Comparison of ENCODE assay signal across 18 cellular contexts in genomic region chr11:17403977-17404759, GRCh38. TPM values are rescaled to one million over a fixed set of nuclear protein-coding genes. Genes with fewer than 3 reads are reported as not detected.
DNase-seq lines count a peak whose midpoint lies in the region; ATAC-seq and TF ChIP-seq lines count a peak whose summit lies in the region.
"Had no signal": no experiment of that assay in that cellular context is flagged by ENCODE, and none has a peak within 500 bp of the region (broad histone marks: within the 10 kb centered on the region; RNA-seq: fewer than 3 reads in every experiment).

No MANE protein-coding gene starts in this region.

- no peak overlapping the region for H3K14ac ChIP-seq in trophoblast cell (ENCODE audit: low read length)

- H3K4me1 Mint-ChIP-seq in glutamatergic neuron (ENCODE audit: low read depth, unreplicated experiment) = peaks cover 13% of the 10 kb centered on the region
- H3K4me1 Mint-ChIP-seq in stimulated activated memory B cell treated with anti-CD40 and anti-IgM and Interleukin-4, amounts not matched to agents 10 μg/mL and 1 μg/mL and 100 μg/mL, for 72 hours = peaks cover 54% of the 10 kb centered on the region
- no peaks in the 10 kb centered on the region for H3K4me1 Mint-ChIP-seq in WTC11
- H3K4me1 Mint-ChIP-seq: CD4-positive, CD25-positive, alpha-beta regulatory T cell had no signal

- H3K4me2 ChIP-seq in trophoblast cell (ENCODE audit: low read length) = no peak overlapping the region

- POLR2A ChIA-PET in WTC11 (lab: Charles Lee) = no interaction called here

- H3K79me1 ChIP-seq in trophoblast cell (ENCODE audit: low read length) = no peaks in the 10 kb centered on the region

- no peak for ATAC-seq in stimulated activated memory B cell treated with anti-CD40 and anti-IgM and Interleukin-4, amounts not matched to agents 10 μg/mL and 1 μg/mL and 100 μg/mL, for 72 hours
- no peak for ATAC-seq in HG03460 (IDR thresholded peaks at IDR 0.05; ENCODE audit: unreplicated experiment)
- ATAC-seq in WTC11 = no peak
- ATAC-seq: body of pancreas, PC-3 had no signal

- H3K9me3 Mint-ChIP-seq in glutamatergic neuron (ENCODE audit: unreplicated experiment) = peaks cover 13% of the 10 kb centered on the region
- peaks cover 2% of the 10 kb centered on the region for H3K9me3 Mint-ChIP-seq in stimulated activated memory B cell treated with anti-CD40 and anti-IgM and Interleukin-4, amounts not matched to agents 10 μg/mL and 1 μg/mL and 100 μg/mL, for 72 hours
- H3K9me3 Mint-ChIP-seq in WTC11 = no peaks in the 10 kb centered on the region

- no peaks in the 10 kb centered on the region for H3K79me2 ChIP-seq in trophoblast cell (ENCODE audit: control insufficient read depth, insufficient read depth, low read length, poor library complexity)

- H3K36me3 Mint-ChIP-seq in glutamatergic neuron (ENCODE audit: unreplicated experiment) (no peaks in the 10 kb centered on the region), WTC11 (no peaks in the 10 kb centered on the region)
- no peaks in the 10 kb centered on the region for H3K36me3 Mint-ChIP-seq in stimulated activated memory B cell treated with anti-CD40 and anti-IgM and Interleukin-4, amounts not matched to agents 10 μg/mL and 1 μg/mL and 100 μg/mL, for 72 hours
- H3K36me3 Mint-ChIP-seq: CD4-positive, CD25-positive, alpha-beta regulatory T cell had no signal

- H4K91ac ChIP-seq in trophoblast cell (ENCODE audit: low read depth, low read length) = no peak overlapping the region

- H3K36me3 ChIP-seq in tibial artery = no peaks in the 10 kb centered on the region
- H3K36me3 ChIP-seq in trophoblast cell (ENCODE audit: control insufficient read depth in 1 of 2, insufficient read depth in 2 of 2, low read length in 2 of 2) = no peaks in the 10 kb centered on the region
- H3K36me3 ChIP-seq: HAP-1 had no signal

- H3K4ac ChIP-seq in trophoblast cell (ENCODE audit: low read depth, low read length) = no peak overlapping the region

- no peak overlapping the region for H2AK5ac ChIP-seq in trophoblast cell (ENCODE audit: low read length)

- no CpG with 5 or more reads among the region's 18 CpGs for WGBS in trophoblast cell (ENCODE audit: extremely low coverage, insufficient coverage, insufficient read length)

- TF ChIP-seq CTCF in glutamatergic neuron (IDR thresholded peaks at IDR 0.05; ENCODE audit: partially characterized antibody, unreplicated experiment) = no peak
- TF ChIP-seq CTCF in tibial artery (IDR thresholded peaks at IDR 0.05) = no peak
- TF ChIP-seq CTCF in WTC11 (IDR thresholded peaks at IDR 0.05) = no peak

- peak; percentile 84 for DNase-seq in H4 (ENCODE audit: low spot score)
- DNase-seq in SW480 (ENCODE audit: low spot score) = peak; percentile 92
- DNase-seq in glutamatergic neuron = no peak
- DNase-seq in tibial artery = no peak
- DNase-seq in trophoblast cell = no peak
- DNase-seq in WTC11 (ENCODE audit: low spot score) = no peak
- DNase-seq: CD4-positive, CD25-positive, alpha-beta regulatory T cell; dorsolateral prefrontal cortex; KG1; midbrain; NCI-H1436 treated with DMSO at 0.1 percent for 48 hours; NCI-H510A treated with DMSO at 0.1 percent for 48 hours; PC-3 had no signal

- H3K18ac ChIP-seq in trophoblast cell (ENCODE audit: low read length) = no peak overlapping the region

- H3K27ac Mint-ChIP-seq in glutamatergic neuron (ENCODE audit: unreplicated experiment) (no peak overlapping the region), WTC11 (no peak overlapping the region)
- peak overlapping the region; percentile 85 for H3K27ac Mint-ChIP-seq in stimulated activated memory B cell treated with anti-CD40 and anti-IgM and Interleukin-4, amounts not matched to agents 10 μg/mL and 1 μg/mL and 100 μg/mL, for 72 hours
- H3K27ac Mint-ChIP-seq: CD4-positive, CD25-positive, alpha-beta regulatory T cell had no signal

- no peak overlapping the region for H2BK12ac ChIP-seq in trophoblast cell (ENCODE audit: low read length)

- H2BK120ac ChIP-seq in trophoblast cell (ENCODE audit: insufficient read depth, low read length, poor library complexity) = no peak overlapping the region

- no peak overlapping the region for H2BK5ac ChIP-seq in trophoblast cell (ENCODE audit: low read depth, low read length, poor library complexity)

- H3K4me3 Mint-ChIP-seq in glutamatergic neuron (ENCODE audit: unreplicated experiment) (peak overlapping the region; percentile 43), WTC11 (no peak overlapping the region)
- H3K4me3 Mint-ChIP-seq in stimulated activated memory B cell treated with anti-CD40 and anti-IgM and Interleukin-4, amounts not matched to agents 10 μg/mL and 1 μg/mL and 100 μg/mL, for 72 hours = no peak overlapping the region
- H3K4me3 Mint-ChIP-seq: CD4-positive, CD25-positive, alpha-beta regulatory T cell had no signal

- intact Hi-C loops in tibial artery (cut with DNase I; ENCODE audit: low total_unique reads) = no loop called here

- H3K27ac ChIP-seq in tibial artery = peak overlapping the region in 1 of 2 donors; percentile 62
- no peak overlapping the region for H3K27ac ChIP-seq in trophoblast cell (ENCODE audit: low read depth, low read length)

- H3K27me3 ChIP-seq in tibial artery (no peaks in the 10 kb centered on the region), trophoblast cell (ENCODE audit: insufficient read depth, low read length) (no peaks in the 10 kb centered on the region)
- H3K27me3 ChIP-seq: body of pancreas, dorsolateral prefrontal cortex had no signal

- H3K4me1 ChIP-seq in tibial artery (peaks cover 0 to 22% (median 19%) of the 10 kb centered on the region in 4 donors), trophoblast cell (ENCODE audit: control insufficient read depth in 1 of 2, insufficient read depth in 2 of 2, low read length in 2 of 2) (no peaks in the 10 kb centered on the region)
- H3K4me1 ChIP-seq: HAP-1 had no signal

- H3K27me3 Mint-ChIP-seq in glutamatergic neuron (ENCODE audit: unreplicated experiment) (peaks cover 5% of the 10 kb centered on the region), WTC11 (ENCODE audit: low read depth) (no peaks in the 10 kb centered on the region; the same call in 1 of the 2 replicates)
- no peaks in the 10 kb centered on the region for H3K27me3 Mint-ChIP-seq in stimulated activated memory B cell treated with anti-CD40 and anti-IgM and Interleukin-4, amounts not matched to agents 10 μg/mL and 1 μg/mL and 100 μg/mL, for 72 hours
- H3K27me3 Mint-ChIP-seq: CD4-positive, CD25-positive, alpha-beta regulatory T cell had no signal

- no peaks in the 10 kb centered on the region for H3K9me3 ChIP-seq in tibial artery
- H3K9me3 ChIP-seq in trophoblast cell (ENCODE audit: insufficient read depth, low read depth, low read length) = no peaks in the 10 kb centered on the region
- H3K9me3 ChIP-seq: body of pancreas, HAP-1 had no signal

- no peak overlapping the region for H4K8ac ChIP-seq in trophoblast cell (ENCODE audit: low read depth, low read length)

- no peak overlapping the region for H4K12ac ChIP-seq in trophoblast cell (ENCODE audit: low read depth, low read length)

- no peak overlapping the region for H2AFZ ChIP-seq in trophoblast cell (ENCODE audit: insufficient read depth, low read length, poor library complexity)

- H3K4me3 ChIP-seq in tibial artery (no peak overlapping the region), trophoblast cell (ENCODE audit: low read depth, low read length) (no peak overlapping the region)
- H3K4me3 ChIP-seq: body of pancreas, dorsolateral prefrontal cortex, HAP-1 had no signal

- CTCF ChIA-PET in WTC11 (lab: Charles Lee) = interaction anchor here (0.7 to 1.9 kb wide), 4 partner anchors 31 to 124 kb away, joined by 3 to 8 read pairs (median 5); no protein-coding TSS in a partner anchor

- no peak overlapping the region for H3K9ac ChIP-seq in trophoblast cell (ENCODE audit: low read length)

- no peak overlapping the region for H3K23ac ChIP-seq in trophoblast cell (ENCODE audit: low read length)

TF ChIP-seq in WTC11, 78 proteins besides CTCF, POLR2A, EP300 and RAD21 (continues in another document):
- no peak for TF ChIP-seq RORB (CRISPR knock-in tag; IDR thresholded peaks at IDR 0.05)
- TF ChIP-seq ERG (CRISPR knock-in tag; IDR thresholded peaks at IDR 0.05) = no peak
- TF ChIP-seq TCF7 (CRISPR knock-in tag; IDR thresholded peaks at IDR 0.05; ENCODE audit: low read depth) = no peak
- TF ChIP-seq EMX1 (CRISPR knock-in tag; IDR thresholded peaks at IDR 0.05) = no peak
- TF ChIP-seq ZBTB43 (CRISPR knock-in tag; IDR thresholded peaks at IDR 0.05) = no peak
- no peak for TF ChIP-seq IRF1 (CRISPR knock-in tag; IDR thresholded peaks at IDR 0.05)

RNA-seq across cellular contexts. Expression of gene KCNJ11, which starts 15.7 kb away (rescaled TPM):
- total RNA-seq in H4 (2014; rRNA removed; shearing (Covaris generic)) = 0.12 TPM in 1 of 2 replicates, not detected in the other
- 1.2 TPM for total RNA-seq in glutamatergic neuron (ENCODE audit: unreplicated experiment)
- polyA plus RNA-seq in trophoblast cell (2013) = 0.05 TPM in 1 of 2 replicates, not detected in the other
- total RNA-seq in WTC11 (2021) = 8.2 to 10.0 TPM (median 8.7 TPM) in 3 replicates
- total RNA-seq: CD4-positive, CD25-positive, alpha-beta regulatory T cell; fibroblast of lung had no signal
- polyA plus RNA-seq: CD4-positive, CD25-positive, alpha-beta regulatory T cell; fibroblast of lung had no signal

RNA-seq across cellular contexts. Expression of gene NCR3LG1, which starts 52.6 kb away (rescaled TPM):
- 3.5 and 4.6 TPM in 2 replicates for total RNA-seq in H4 (2014; rRNA removed; shearing (Covaris generic))
- 0.51 TPM for total RNA-seq in glutamatergic neuron (ENCODE audit: unreplicated experiment)
- polyA plus RNA-seq in trophoblast cell (2013) = 0.47 and 0.55 TPM in 2 replicates
- 2.0 to 2.7 TPM (median 2.5 TPM) in 3 replicates for total RNA-seq in WTC11 (2021)

Comparison
In these comparisons a context has a peak if more than half of its experiments do, and no peak if none do; other contexts are left out.
1. DNase-seq: peak in H4 (single experiment) and SW480 (single experiment); none in glutamatergic neuron (single experiment), tibial artery (0 of 2), trophoblast cell (0 of 2) and WTC11 (single experiment).